11 cellular contexts compared by ENCODE assay signal in genomic region chr3:64440498-64440897, GRCh38.
DNase-seq lines count a peak whose midpoint lies in the region; ATAC-seq and TF ChIP-seq lines count a peak whose summit lies in the region.
"Had no signal": no experiment of that assay in that cellular context is flagged by ENCODE, and none has a peak within 500 bp of the region (broad histone marks: within the 10 kb centered on the region; RNA-seq: fewer than 3 reads in every experiment).

No MANE protein-coding gene starts in this region.

- no peaks in the 10 kb centered on the region for H3K9me3 ChIP-seq in gastroesophageal sphincter
- H3K9me3 ChIP-seq in testis = no peaks in the 10 kb centered on the region
- no peaks in the 10 kb centered on the region for H3K9me3 ChIP-seq in left ventricle myocardium inferior (replicated peaks)

- no peaks in the 10 kb centered on the region for H3K36me3 ChIP-seq in gastroesophageal sphincter
- H3K36me3 ChIP-seq in testis (ENCODE audit: low read depth, missing control alignments) = no peaks in the 10 kb centered on the region
- no peaks in the 10 kb centered on the region for H3K36me3 ChIP-seq in left ventricle myocardium inferior
- H3K36me3 ChIP-seq: tibial nerve had no signal

- DNase-seq in NCI-H146 (lab: John Stamatoyannopoulos, UW) = peak; percentile 11
- no peak for DNase-seq in NCI-H146 treated with DMSO at 0.1 percent for 48 hours (lab: John Stamatoyannopoulos, UW; ENCODE audit: unreplicated experiment)
- DNase-seq in testis = peak; percentile 36
- no peak for DNase-seq in nephron progenitor cell
- no peak for DNase-seq in activated T-cell treated with anti-CD3 and anti-CD28 coated beads, Interleukin-2, amount 50 U/mL, for 1 hour
- no peak for DNase-seq in left ventricle myocardium inferior
- DNase-seq: NCI-H2107 had no signal

- peaks cover 77% of the 10 kb centered on the region for H3K4me1 Mint-ChIP-seq in nephron progenitor cell

- H3K27me3 ChIP-seq in gastroesophageal sphincter = peaks cover 55% of the 10 kb centered on the region
- H3K27me3 ChIP-seq in testis = no peaks in the 10 kb centered on the region
- peaks cover 84% of the 10 kb centered on the region for H3K27me3 ChIP-seq in left ventricle myocardium inferior (ENCODE audit: low read depth)

- peaks cover 3% of the 10 kb centered on the region for H3K27me3 Mint-ChIP-seq in nephron progenitor cell (ENCODE audit: low read depth, poor library complexity)

- no peak overlapping the region for H3K27ac Mint-ChIP-seq in nephron progenitor cell

- TF ChIP-seq CTCF in gastroesophageal sphincter (IDR thresholded peaks at IDR 0.05) (no peak), testis (IDR thresholded peaks at IDR 0.05) (no peak), nephron progenitor cell (IDR thresholded peaks at IDR 0.05) (no peak), left ventricle myocardium inferior (IDR thresholded peaks at IDR 0.05; ENCODE audit: borderline replicate concordance) (no peak)

- H3K9me3 Mint-ChIP-seq in nephron progenitor cell = peaks cover 15% of the 10 kb centered on the region

- no peak overlapping the region for H3K4me3 Mint-ChIP-seq in nephron progenitor cell

- no peak for TF ChIP-seq POLR2A in gastroesophageal sphincter (IDR thresholded peaks at IDR 0.05)
- no peak for TF ChIP-seq POLR2A in testis (IDR thresholded peaks at IDR 0.05)

- H3K4me1 ChIP-seq in gastroesophageal sphincter = peaks cover 0 to 27% (median 9%) of the 10 kb centered on the region in 3 donors
- H3K4me1 ChIP-seq in testis = peaks cover 10% of the 10 kb centered on the region
- H3K4me1 ChIP-seq in left ventricle myocardium inferior = peaks cover 18% of the 10 kb centered on the region

- H3K4me3 ChIP-seq in gastroesophageal sphincter (no peak overlapping the region), testis (no peak overlapping the region), left ventricle myocardium inferior (no peak overlapping the region)
- H3K4me3 ChIP-seq: GM12878, tibial nerve had no signal

- ATAC-seq in SK-N-SH treated with all-trans-retinoic acid at 6 μM for 48 hours (peak; percentile 17; the same call in 2 of the 3 replicates), gastroesophageal sphincter (peak; percentile 34)
- ATAC-seq: GM12878 had no signal

- peaks cover 15% of the 10 kb centered on the region for H3K36me3 Mint-ChIP-seq in nephron progenitor cell (ENCODE audit: low read depth)

- no peak overlapping the region for H3K27ac ChIP-seq in gastroesophageal sphincter
- no peak overlapping the region for H3K27ac ChIP-seq in testis
- no peak overlapping the region for H3K27ac ChIP-seq in left ventricle myocardium inferior (replicated peaks)
- H3K27ac ChIP-seq: tibial nerve had no signal

- intact Hi-C loops in testis (cut with DNase I; ENCODE audit: low total_unique reads) (no loop called here), left ventricle myocardium inferior (cut with micrococcal nuclease) (no loop called here)

- 58 to 84% methylated on average over 2 to 3 of the region's 4 CpGs for WGBS in gastroesophageal sphincter (ENCODE audit: low coverage in 1 of 2), 2 donors
- WGBS in testis, 2 donors = 75% methylated on average over 4 of the region's 4 CpGs

- no peak for TF ChIP-seq EP300 in gastroesophageal sphincter (IDR thresholded peaks at IDR 0.05)

TF ChIP-seq in SK-N-SH treated with all-trans-retinoic acid at 6 μM for 48 hours, 23 proteins besides CTCF, POLR2A, EP300 and RAD21:
- no peak for TF ChIP-seq ARNTL (CRISPR knock-in tag; IDR thresholded peaks at IDR 0.05; ENCODE audit: borderline replicate concordance, low read depth)
- no peak for TF ChIP-seq RARB (CRISPR knock-in tag; IDR thresholded peaks at IDR 0.05)
- no peak for TF ChIP-seq PPARA (CRISPR knock-in tag; IDR thresholded peaks at IDR 0.05; ENCODE audit: borderline replicate concordance)
- no peak for TF ChIP-seq GLIS3 (CRISPR knock-in tag; IDR thresholded peaks at IDR 0.05)
- no peak for TF ChIP-seq ZNF565 (CRISPR knock-in tag; conservative IDR thresholded peaks at IDR 0.05; ENCODE audit: low read depth)
- TF ChIP-seq BACH2 (CRISPR knock-in tag; IDR thresholded peaks at IDR 0.05; ENCODE audit: borderline replicate concordance) = no peak

Comparison
In these comparisons a context has a peak if more than half of its experiments do, and no peak if none do; other contexts are left out.
1. DNase-seq: peak in NCI-H146 (single experiment) and testis (single experiment); none in NCI-H146 treated with DMSO at 0.1 percent for 48 hours (single experiment), nephron progenitor cell (single experiment), activated T-cell treated with anti-CD3 and anti-CD28 coated beads, Interleukin-2, amount 50 U/mL, for 1 hour (single experiment) and left ventricle myocardium inferior (single experiment).